1 cellular context compared by ENCODE assay signal in genomic region chr9:93116049-93116961, GRCh38.
A peak's percentile ranks its signal among the peaks of the same experiment; 100 is the strongest.
TF ChIP-seq lines count a peak whose summit lies in the region.

No MANE protein-coding gene starts in this region.

TF ChIP-seq in HepG2, 621 proteins besides CTCF, POLR2A, EP300 and RAD21 (continued from another document and continues in another):
- TF ChIP-seq ZNF574 (CRISPR knock-in tag; IDR thresholded peaks at IDR 0.05), result 0 out of 2 replicates have a peak, but pooled peaks have one; percentile 40
- TF ChIP-seq ZNF747 (CRISPR knock-in tag; IDR thresholded peaks at IDR 0.05; ENCODE audit: borderline replicate concordance), result no peak
- peak; percentile 38; the same call in 1 of the 2 replicates for TF ChIP-seq POLR2AphosphoS5 (IDR thresholded peaks at IDR 0.05; ENCODE audit: low read depth, low read length)
- 0 out of 2 replicates have a peak, but pooled peaks have one; percentile 25 for TF ChIP-seq RCOR2 (CRISPR knock-in tag; IDR thresholded peaks at IDR 0.05)
- TF ChIP-seq ZBTB20 (CRISPR knock-in tag; IDR thresholded peaks at IDR 0.05; ENCODE audit: borderline replicate concordance, low read depth), result 0 out of 2 replicates have a peak, but pooled peaks have one; percentile 25
- peak; percentile 46 for TF ChIP-seq TEAD3 (CRISPR knock-in tag; optimal IDR thresholded peaks at IDR 0.05; ENCODE audit: borderline replicate concordance)
- TF ChIP-seq NRL (CRISPR knock-in tag; IDR thresholded peaks at IDR 0.05; ENCODE audit: borderline replicate concordance), result peak; percentile 81
- no peak for TF ChIP-seq ZNF513 (CRISPR knock-in tag; conservative IDR thresholded peaks at IDR 0.05)
- TF ChIP-seq ZNF317 (CRISPR knock-in tag; IDR thresholded peaks at IDR 0.05), result 0 out of 2 replicates have a peak, but pooled peaks have one; percentile 41
- TF ChIP-seq ZBTB42 (CRISPR knock-in tag; IDR thresholded peaks at IDR 0.05), result no peak
- TF ChIP-seq ELF3 (CRISPR knock-in tag; IDR thresholded peaks at IDR 0.05), result peak; percentile 79
- peak; percentile 73 for TF ChIP-seq DPF2 (CRISPR knock-in tag; IDR thresholded peaks at IDR 0.05; ENCODE audit: borderline replicate concordance, low read depth)
- no peak for TF ChIP-seq ZNF670 (CRISPR knock-in tag; IDR thresholded peaks at IDR 0.05; ENCODE audit: borderline replicate concordance)
- no peak for TF ChIP-seq MLLT10 (CRISPR knock-in tag; IDR thresholded peaks at IDR 0.05)
- TF ChIP-seq SRY (CRISPR knock-in tag; IDR thresholded peaks at IDR 0.05), result peak; percentile 24; the same call in 1 of the 2 replicates
- peak; percentile 56 for TF ChIP-seq MIER3 (CRISPR knock-in tag; IDR thresholded peaks at IDR 0.05; ENCODE audit: borderline replicate concordance)
- TF ChIP-seq HNRNPK (IDR thresholded peaks at IDR 0.05; ENCODE audit: low read depth, low read length, poor library complexity, severe bottlenecking), result peak; percentile 97
- TF ChIP-seq ZNF232 (CRISPR knock-in tag; IDR thresholded peaks at IDR 0.05; ENCODE audit: borderline replicate concordance), result no peak
- no peak for TF ChIP-seq TGIF2 (CRISPR knock-in tag; IDR thresholded peaks at IDR 0.05)
- TF ChIP-seq DNMT1 (CRISPR knock-in tag; IDR thresholded peaks at IDR 0.05), result peak; percentile 44; the same call in 1 of the 2 replicates
- TF ChIP-seq AHDC1 (CRISPR knock-in tag; IDR thresholded peaks at IDR 0.05; ENCODE audit: borderline replicate concordance), result 0 out of 2 replicates have a peak, but pooled peaks have one; percentile 42
- peak; percentile 68; the same call in 1 of the 2 replicates for TF ChIP-seq ERF (CRISPR knock-in tag; IDR thresholded peaks at IDR 0.05)
- peak; percentile 68; the same call in 1 of the 2 replicates for TF ChIP-seq PHF21A (CRISPR knock-in tag; IDR thresholded peaks at IDR 0.05)
- peak; percentile 75 for TF ChIP-seq ARID5B (CRISPR knock-in tag; IDR thresholded peaks at IDR 0.05)
- peak; percentile 51; the same call in 1 of the 2 replicates for TF ChIP-seq HMG20A (CRISPR knock-in tag; IDR thresholded peaks at IDR 0.05; ENCODE audit: borderline replicate concordance)
- 0 out of 2 replicates have a peak, but pooled peaks have one; percentile 81 for TF ChIP-seq PCBP1 (IDR thresholded peaks at IDR 0.05; ENCODE audit: borderline replicate concordance, low read depth, low read length)
- peak; percentile 97 for TF ChIP-seq PCBP2 (optimal IDR thresholded peaks at IDR 0.05; ENCODE audit: low read depth, low read length, poor library complexity, severe bottlenecking)
- no peak for TF ChIP-seq SAFB2 (CRISPR knock-in tag; IDR thresholded peaks at IDR 0.05; ENCODE audit: borderline replicate concordance, low read depth)
- TF ChIP-seq TBX2 (CRISPR knock-in tag; IDR thresholded peaks at IDR 0.05; ENCODE audit: borderline replicate concordance), result peak; percentile 76
- TF ChIP-seq ELF1 (CRISPR knock-in tag; IDR thresholded peaks at IDR 0.05), result peak; percentile 74; the same call in 1 of the 2 replicates
- no peak for TF ChIP-seq ELK4 (CRISPR knock-in tag; IDR thresholded peaks at IDR 0.05; ENCODE audit: borderline replicate concordance)
- 0 out of 2 replicates have a peak, but pooled peaks have one; percentile 65 for TF ChIP-seq KDM3A (CRISPR knock-in tag; IDR thresholded peaks at IDR 0.05; ENCODE audit: low read depth)
- TF ChIP-seq GABPB1 (CRISPR knock-in tag; IDR thresholded peaks at IDR 0.05), result peak; percentile 82
- TF ChIP-seq IKZF5 (CRISPR knock-in tag; IDR thresholded peaks at IDR 0.05), result peak; percentile 64; the same call in 1 of the 2 replicates
- no peak for TF ChIP-seq SOX6 (IDR thresholded peaks at IDR 0.05)
- peak; percentile 57 for TF ChIP-seq SOX6 (CRISPR knock-in tag; IDR thresholded peaks at IDR 0.05)
- no peak; the same call in 1 of the 2 replicates for TF ChIP-seq ZSCAN21 (CRISPR knock-in tag; IDR thresholded peaks at IDR 0.05; ENCODE audit: borderline replicate concordance)
- peak; percentile 81 for TF ChIP-seq FOXO1 (CRISPR knock-in tag; IDR thresholded peaks at IDR 0.05)
- TF ChIP-seq GATAD2A (CRISPR knock-in tag; IDR thresholded peaks at IDR 0.05), result peak; percentile 84
- TF ChIP-seq PHF20 (CRISPR knock-in tag; IDR thresholded peaks at IDR 0.05), result 0 out of 2 replicates have a peak, but pooled peaks have one; percentile 33
- peak; percentile 31; the same call in 1 of the 2 replicates for TF ChIP-seq ZBTB33 (CRISPR knock-in tag; IDR thresholded peaks at IDR 0.05)
- no peak for TF ChIP-seq ELF4 (CRISPR knock-in tag; IDR thresholded peaks at IDR 0.05; ENCODE audit: borderline replicate concordance)
- TF ChIP-seq SPEN (CRISPR knock-in tag; IDR thresholded peaks at IDR 0.05; ENCODE audit: low read depth), result peak; percentile 33; the same call in 1 of the 2 replicates
